In genomic region chr6:123677897-123678296, GRCh38 we compare ENCODE assay signal across 27 cellular contexts. TPM values are rescaled to one million over a fixed set of nuclear protein-coding genes. Genes with fewer than 3 reads are reported as not detected.
"Had no signal": no experiment of that assay in that cellular context is flagged by ENCODE, and none has a peak within 500 bp of the region (broad histone marks: within the 10 kb centered on the region; RNA-seq: fewer than 3 reads in every experiment).

No MANE protein-coding gene starts in this region.

- H3K27ac ChIP-seq: Peyer's patch, SJSA1 had no signal

- H3K4me1 Mint-ChIP-seq: activated naive CD4-positive, alpha-beta T cell treated with anti-CD3 and anti-CD28 coated beads, Interleukin-2, amount 50 U/mL, for 24 hours; activated naive CD8-positive, alpha-beta T cell treated with anti-CD3 and anti-CD28 coated beads, Interleukin-2, amount 50 U/mL, for 24 hours; brain; central memory CD8-positive, alpha-beta T cell had no signal

- H3K36me3 ChIP-seq: Peyer's patch, SJSA1 had no signal

- DNase-seq: activated CD4-positive, alpha-beta T cell treated with anti-CD3 and anti-CD28 coated beads for 48 hours; activated CD4-positive, alpha-beta T cell treated with anti-CD3 and anti-CD28 coated beads, Interleukin-2, amount 50 U/mL, for 4 hours; activated CD4-positive, CD25-positive, alpha-beta regulatory T cell treated with anti-CD3 and anti-CD28 coated beads, Interleukin-2, amount 50 U/mL, for 72 hours; activated CD8-positive, alpha-beta memory T cell treated with anti-CD3 and anti-CD28 coated beads, Interleukin-2, amount 50 U/mL, for 48 hours; activated CD8-positive, alpha-beta T cell treated with anti-CD3 and anti-CD28 coated beads, Interleukin-2, amount 10 ng/mL, durations not matched to agents 7 days and 5 days; activated naive CD8-positive, alpha-beta T cell treated with anti-CD3 and anti-CD28 coated beads, Interleukin-2, amount 50 U/mL, for 24 hours; activated T-cell treated with anti-CD3 and anti-CD28 coated beads, Interleukin-2, amount 50 U/mL, for 1 hour; amniotic stem cell; MM.1S; NCI-H1105; NCI-H1436; NCI-H1694 treated with DMSO at 0.1 percent for 48 hours; NCI-H2029 treated with DMSO at 0.1 percent for 48 hours; NCI-H345; NCI-H510A treated with DMSO at 0.1 percent for 48 hours; NCI-H69; NK-92 treated with Interleukin-12 subunit alpha and Interleukin-12 subunit beta, amount 100 ng/mL, for 24 hours; OCI-M1; Peyer's patch; SHP77 had no signal

- H3K36me3 Mint-ChIP-seq: activated naive CD4-positive, alpha-beta T cell treated with anti-CD3 and anti-CD28 coated beads, Interleukin-2, amount 50 U/mL, for 24 hours; brain had no signal

- H3K4me1 ChIP-seq: Peyer's patch, SJSA1 had no signal

- ATAC-seq: activated CD8-positive, alpha-beta T cell treated with anti-CD3 and anti-CD28 coated beads, Interleukin-2, amount 10 ng/mL, durations not matched to agents 7 days and 5 days; activated naive CD8-positive, alpha-beta T cell treated with anti-CD3 and anti-CD28 coated beads, Interleukin-2, amount 50 U/mL, for 24 hours; WTC11 had no signal

- H3K27me3 ChIP-seq: Peyer's patch, SJSA1 had no signal

- H3K27me3 Mint-ChIP-seq: activated naive CD4-positive, alpha-beta T cell treated with anti-CD3 and anti-CD28 coated beads, Interleukin-2, amount 50 U/mL, for 24 hours; activated naive CD8-positive, alpha-beta T cell treated with anti-CD3 and anti-CD28 coated beads, Interleukin-2, amount 50 U/mL, for 24 hours; brain; central memory CD8-positive, alpha-beta T cell had no signal

- H3K9me3 ChIP-seq: Peyer's patch, SJSA1 had no signal

- H3K4me3 ChIP-seq: Peyer's patch, SJSA1 had no signal

- H3K27ac Mint-ChIP-seq: activated CD8-positive, alpha-beta T cell treated with anti-CD3 and anti-CD28 coated beads, Interleukin-2, amount 10 ng/mL, durations not matched to agents 7 days and 5 days; activated naive CD4-positive, alpha-beta T cell treated with anti-CD3 and anti-CD28 coated beads, Interleukin-2, amount 50 U/mL, for 24 hours; activated naive CD8-positive, alpha-beta T cell treated with anti-CD3 and anti-CD28 coated beads, Interleukin-2, amount 50 U/mL, for 24 hours; brain; T-helper 1 cell treated with Interleukin-12 subunit alpha and Interleukin-12 subunit beta and Interleukin-4 antibody, amounts not matched to agents 30 μg/mL and 1 μg/mL, for 36 hours; WTC11 had no signal

- FAIRE-seq: astrocyte had no signal

- H3K4me3 Mint-ChIP-seq: activated CD8-positive, alpha-beta T cell treated with anti-CD3 and anti-CD28 coated beads, Interleukin-2, amount 10 ng/mL, durations not matched to agents 7 days and 5 days; activated naive CD4-positive, alpha-beta T cell treated with anti-CD3 and anti-CD28 coated beads, Interleukin-2, amount 50 U/mL, for 24 hours; activated naive CD8-positive, alpha-beta T cell treated with anti-CD3 and anti-CD28 coated beads, Interleukin-2, amount 50 U/mL, for 24 hours; brain; central memory CD8-positive, alpha-beta T cell; T-helper 1 cell treated with Interleukin-12 subunit alpha and Interleukin-12 subunit beta and Interleukin-4 antibody, amounts not matched to agents 30 μg/mL and 1 μg/mL, for 36 hours; WTC11 had no signal

RNA-seq across cellular contexts. Expression of gene TRDN, which starts 41.1 kb away (rescaled TPM):
- total RNA-seq: activated CD8-positive, alpha-beta T cell treated with anti-CD3 and anti-CD28 coated beads, Interleukin-2, amount 10 ng/mL, durations not matched to agents 7 days and 5 days; astrocyte; Peyer's patch; SJSA1 had no signal
